16 cellular contexts compared by ENCODE assay signal in the genomic region with DNA sequence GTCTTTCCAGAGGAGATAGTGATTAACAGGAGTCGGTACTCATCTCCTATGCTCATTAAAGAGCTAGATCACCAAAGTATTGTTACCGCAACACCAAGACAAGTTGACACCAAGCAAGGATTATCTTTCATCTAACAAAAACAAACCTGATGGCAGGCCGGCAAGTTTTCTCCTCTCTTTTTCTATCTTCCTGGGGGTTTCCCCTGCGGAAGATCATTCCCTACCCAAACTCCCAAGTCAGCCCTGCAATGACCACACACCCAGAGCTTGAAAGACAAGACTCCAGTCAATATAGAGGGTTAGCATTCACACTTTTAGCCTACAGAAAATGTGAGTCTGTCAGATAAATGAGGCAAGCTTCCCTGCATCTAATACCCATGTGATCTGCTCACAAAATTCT.
DNase-seq lines count a peak whose midpoint lies in the region; ATAC-seq and TF ChIP-seq lines count a peak whose summit lies in the region.
"Had no signal": no experiment of that assay in that cellular context is flagged by ENCODE, and none has a peak within 500 bp of the region (broad histone marks: within the 10 kb centered on the region; RNA-seq: fewer than 3 reads in every experiment).

No MANE protein-coding gene starts in this region.

- H3K4me2 ChIP-seq in hepatocyte (peak overlapping the region; percentile 62), smooth muscle cell (peak overlapping the region; percentile 67), neuronal stem cell (ENCODE audit: insufficient read depth, low read length, poor library complexity, severe bottlenecking) (no peak overlapping the region)

- TF ChIP-seq POLR2A in esophagus muscularis mucosa (IDR thresholded peaks at IDR 0.05; ENCODE audit: low read depth) = no peak

- no peak overlapping the region for H3K23ac ChIP-seq in neuronal stem cell (ENCODE audit: low read depth, low read length, poor library complexity)

- H2BK120ac ChIP-seq in neuronal stem cell (ENCODE audit: low read depth, low read length) = no peak overlapping the region

- H4K8ac ChIP-seq in neuronal stem cell (ENCODE audit: low read depth, low read length) = no peak overlapping the region

- no peak overlapping the region for H2BK12ac ChIP-seq in neuronal stem cell (ENCODE audit: low read length)

- H3K9me3 ChIP-seq in RWPE2 (ENCODE audit: severe bottlenecking) (no peaks in the 10 kb centered on the region), hepatocyte (ENCODE audit: low read depth) (no peaks in the 10 kb centered on the region), smooth muscle cell (replicated peaks; ENCODE audit: low read depth) (no peaks in the 10 kb centered on the region), neuronal stem cell (replicated peaks in 1 of 2; ENCODE audit: control insufficient read depth in 2 of 2, insufficient read depth in 1 of 2, low read depth in 1 of 2, low read length in 2 of 2) (no peaks in the 10 kb centered on the region), esophagus muscularis mucosa (no peaks in the 10 kb centered on the region)

- H3K4me1 ChIP-seq in RWPE2 (ENCODE audit: insufficient read depth, poor library complexity, severe bottlenecking) (peaks cover 23% of the 10 kb centered on the region), hepatocyte (ENCODE audit: insufficient read depth) (peaks cover 40% of the 10 kb centered on the region), smooth muscle cell (ENCODE audit: low read depth) (peaks cover 12% of the 10 kb centered on the region), neuronal stem cell (ENCODE audit: control insufficient read depth in 2 of 2, insufficient read depth in 1 of 2, low read depth in 1 of 2, low read length in 2 of 2) (peaks cover 0 to 9% of the 10 kb centered on the region in 2 donors), esophagus muscularis mucosa (peaks cover 0 to 14% (median 13%) of the 10 kb centered on the region in 4 donors)

- no peak overlapping the region for H3K18ac ChIP-seq in neuronal stem cell (ENCODE audit: low read length)

- intact Hi-C loops in esophagus muscularis mucosa (cut with DNase I) = no loop called here

- H3K79me1 ChIP-seq in neuronal stem cell (ENCODE audit: low read depth, low read length) = no peaks in the 10 kb centered on the region

- H3K27ac ChIP-seq in RWPE2 (ENCODE audit: poor library complexity, severe bottlenecking) = peak overlapping the region; percentile 15
- H3K27ac ChIP-seq in hepatocyte = peak overlapping the region; percentile 40
- H3K27ac ChIP-seq in smooth muscle cell (ENCODE audit: low read depth) = no peak overlapping the region
- H3K27ac ChIP-seq in neuronal stem cell (replicated peaks; ENCODE audit: low read length) = no peak overlapping the region
- H3K27ac ChIP-seq in esophagus muscularis mucosa (replicated peaks in 1 of 4) = no peak overlapping the region

- TF ChIP-seq CTCF in RWPE2 (IDR thresholded peaks at IDR 0.05; ENCODE audit: poor library complexity, severe bottlenecking) (no peak), hepatocyte (IDR thresholded peaks at IDR 0.05; ENCODE audit: poor library complexity) (no peak), smooth muscle cell (IDR thresholded peaks at IDR 0.05; ENCODE audit: borderline replicate concordance, insufficient read depth, poor library complexity, severe bottlenecking) (no peak), esophagus muscularis mucosa (IDR thresholded peaks at IDR 0.05) (no peak)

- no peaks in the 10 kb centered on the region for H3K27me3 ChIP-seq in RWPE2 (ENCODE audit: insufficient read depth, poor library complexity, severe bottlenecking)
- no peaks in the 10 kb centered on the region for H3K27me3 ChIP-seq in hepatocyte
- H3K27me3 ChIP-seq in smooth muscle cell (ENCODE audit: low read depth) = no peaks in the 10 kb centered on the region
- no peaks in the 10 kb centered on the region for H3K27me3 ChIP-seq in neuronal stem cell (ENCODE audit: control insufficient read depth in 3 of 3, insufficient read depth in 3 of 3, low read depth in 1 of 3, low read length in 3 of 3)
- H3K27me3 ChIP-seq in esophagus muscularis mucosa = no peaks in the 10 kb centered on the region

- H3K14ac ChIP-seq in neuronal stem cell (ENCODE audit: low read length) = no peak overlapping the region

- H2BK15ac ChIP-seq in neuronal stem cell (ENCODE audit: low read length) = no peak overlapping the region

- H3K79me2 ChIP-seq in hepatocyte (peaks cover 63% of the 10 kb centered on the region), smooth muscle cell (ENCODE audit: low read depth) (peaks cover 49% of the 10 kb centered on the region)

- no peak overlapping the region for H2AK5ac ChIP-seq in neuronal stem cell (ENCODE audit: low read depth, low read length)

- H4K91ac ChIP-seq in neuronal stem cell (ENCODE audit: low read depth, low read length, poor library complexity) = no peak overlapping the region

- H2BK5ac ChIP-seq in neuronal stem cell (ENCODE audit: low read length) = no peak overlapping the region

- no peak overlapping the region for H3K4ac ChIP-seq in neuronal stem cell (ENCODE audit: low read length)

- DNase-seq in DMS 273 (lab: John Stamatoyannopoulos, UW; ENCODE audit: unreplicated experiment) (peak; percentile 46), DMS 273 treated with DMSO at 0.1 percent for 48 hours (lab: John Stamatoyannopoulos, UW) (no peak), RWPE2 (ENCODE audit: low spot score) (no peak), hepatocyte (ENCODE audit: low spot score) (no peak), smooth muscle cell (lab: John Stamatoyannopoulos, UW; ENCODE audit: unreplicated experiment) (no peak), neuronal stem cell (ENCODE audit: low spot score) (no peak), esophagus muscularis mucosa (ENCODE audit: extremely low spot score) (no peak)
- DNase-seq: 8988T; CD8-positive, alpha-beta memory T cell; DND-41; Karpas-422; MM.1S; NCI-H187; NCI-H446 treated with DMSO at 0.1 percent for 48 hours had no signal

- H2AFZ ChIP-seq in hepatocyte = no peak overlapping the region
- H2AFZ ChIP-seq in smooth muscle cell (ENCODE audit: low read depth) = peak overlapping the region; percentile 1
- no peak overlapping the region for H2AFZ ChIP-seq in neuronal stem cell (ENCODE audit: low read length)

- WGBS in hepatocyte (ENCODE audit: low lambda C conversion rate, missing lambda C conversion rate) = 47% methylated on average over 4 of the region's 4 CpGs
- 52% methylated on average over 4 of the region's 4 CpGs for WGBS in smooth muscle cell (ENCODE audit: low lambda C conversion rate)
- WGBS in neuronal stem cell (ENCODE audit: extremely low coverage in 2 of 2, insufficient read length in 2 of 2, insufficient replicate concordance in 1 of 2), 2 donors = no CpG with 5 or more reads among the region's 4 CpGs
- whole genome bisulfite sequencing in esophagus muscularis mucosa = 35% methylated on average over 4 of the region's 4 CpGs

- peaks cover 11% of the 10 kb centered on the region for H3K36me3 ChIP-seq in RWPE2 (ENCODE audit: low read depth)
- no peaks in the 10 kb centered on the region for H3K36me3 ChIP-seq in hepatocyte (replicated peaks; ENCODE audit: insufficient read depth, low read depth)
- no peaks in the 10 kb centered on the region for H3K36me3 ChIP-seq in smooth muscle cell (ENCODE audit: low read depth)
- no peaks in the 10 kb centered on the region for H3K36me3 ChIP-seq in neuronal stem cell (replicated peaks in 1 of 2; ENCODE audit: control insufficient read depth in 2 of 2, insufficient read depth in 2 of 2, low read length in 2 of 2)
- no peaks in the 10 kb centered on the region for H3K36me3 ChIP-seq in esophagus muscularis mucosa

- H4K20me1 ChIP-seq in hepatocyte (ENCODE audit: insufficient read depth, poor library complexity, severe bottlenecking) (no peaks in the 10 kb centered on the region), smooth muscle cell (ENCODE audit: low read depth) (peaks cover 48% of the 10 kb centered on the region)

- peak overlapping the region; percentile 9 for H3K9ac ChIP-seq in smooth muscle cell (ENCODE audit: low read depth)
- no peak overlapping the region for H3K9ac ChIP-seq in neuronal stem cell (ENCODE audit: low read depth, low read length, poor library complexity)

- H3K4me3 ChIP-seq in RWPE2 (ENCODE audit: severe bottlenecking) = no peak overlapping the region
- H3K4me3 ChIP-seq in hepatocyte = no peak overlapping the region
- H3K4me3 ChIP-seq in smooth muscle cell = no peak overlapping the region
- H3K4me3 ChIP-seq in neuronal stem cell (ENCODE audit: low read length in 2 of 2) = no peak overlapping the region
- no peak overlapping the region for H3K4me3 ChIP-seq in esophagus muscularis mucosa

- TF ChIP-seq EP300 in esophagus muscularis mucosa (IDR thresholded peaks at IDR 0.05) = no peak

- H3K9me2 ChIP-seq in hepatocyte (replicated peaks; ENCODE audit: insufficient read depth) = no peaks in the 10 kb centered on the region

- peaks cover 10% of the 10 kb centered on the region for H3F3A ChIP-seq in smooth muscle cell (ENCODE audit: low read depth)

- 0 out of 3 replicates have a peak, but pooled peaks have one; percentile 6 for ATAC-seq in RWPE2 (ENCODE audit: low read depth)
- no peak for ATAC-seq in activated CD4-positive, CD25-positive, alpha-beta regulatory T cell treated with anti-CD3 and anti-CD28 coated beads, Interleukin-2, amount 50 U/mL, for 24 hours
- ATAC-seq: HepG2 had no signal

Comparison
In these comparisons a context has a peak if more than half of its experiments do, and no peak if none do; other contexts are left out.
1. H3K27ac ChIP-seq: peak in RWPE2 (single experiment) and hepatocyte (single experiment); none in smooth muscle cell (single experiment), neuronal stem cell (single experiment) and esophagus muscularis mucosa (0 of 4).